8 cellular contexts compared by ENCODE assay signal in genomic region chr2:172806426-172807008, GRCh38.
DNase-seq lines count a peak whose midpoint lies in the region; ATAC-seq and TF ChIP-seq lines count a peak whose summit lies in the region.

No MANE protein-coding gene starts in this region.

- H3K36me3 ChIP-seq in BJ (ENCODE audit: control insufficient read depth, insufficient read depth, low read length) (no peaks in the 10 kb centered on the region), uterus (no peaks in the 10 kb centered on the region)

- intact Hi-C loops in uterus (cut with DNase I; ENCODE audit: low total_unique reads): loop anchor here (10.0 kb wide), 1 partner anchor 128 kb away; no protein-coding TSS in a partner anchor

- POLR2A ChIA-PET in BJ (lab: Charles Lee): no interaction called here

- H3K9me3 ChIP-seq in uterus: no peaks in the 10 kb centered on the region

- H3K4me1 ChIP-seq in uterus: no peaks in the 10 kb centered on the region

- ATAC-seq in GM21423 (IDR thresholded peaks at IDR 0.05; ENCODE audit: unreplicated experiment) (no peak), GM21576 (IDR thresholded peaks at IDR 0.05; ENCODE audit: unreplicated experiment) (no peak)

- H3K27ac ChIP-seq in uterus: peak overlapping the region in 1 of 2 donors; percentile 22

- H3K27me3 ChIP-seq in BJ (ENCODE audit: control insufficient read depth, insufficient read depth, low read length): peaks cover 2% of the 10 kb centered on the region
- no peaks in the 10 kb centered on the region for H3K27me3 ChIP-seq in uterus

- in situ Hi-C loops in T47D (cut with HindIII; ENCODE audit: low pct_unique_long_range_greater_than_20kb, low sequenced_read_pairs): no loop called here

- H3K4me3 ChIP-seq in BJ (ENCODE audit: low read depth, low read length): no peak overlapping the region
- H3K4me3 ChIP-seq in uterus: no peak overlapping the region

- no peak for TF ChIP-seq POLR2A in uterus (IDR thresholded peaks at IDR 0.05)

- CTCF ChIA-PET in BJ (lab: Yijun Ruan, JAX): interaction anchor here (0.6 to 9.3 kb wide), 30 partner anchors 9 to 1439 kb away, joined by 3 to 88 read pairs (median 4); no protein-coding TSS in a partner anchor

- TF ChIP-seq CTCF in BJ (IDR thresholded peaks at IDR 0.05; ENCODE audit: insufficient read depth, low read depth, low read length) (peak; percentile 85), uterus (IDR thresholded peaks at IDR 0.05) (peak; percentile 74 to 84 (median 82))

- no peak for DNase-seq in BJ (ENCODE audit: low read depth)
- DNase-seq in HCEC 1CT: peak; percentile 68
- peak; percentile 65 for DNase-seq in NCI-H69 (lab: John Stamatoyannopoulos, UW)
- peak; percentile 11 to 65 for DNase-seq in T47D (ENCODE audit: low read depth in 1 of 2, low spot score in 1 of 2)
- peak; percentile 79 for DNase-seq in kidney glomerular epithelial cell (lab: John Stamatoyannopoulos, UW)
- no peak for DNase-seq in uterus

Comparison
In these comparisons a context has a peak if more than half of its experiments do, and no peak if none do; other contexts are left out.
1. DNase-seq: peak in HCEC 1CT (single experiment), NCI-H69 (single experiment), T47D (2 of 2) and kidney glomerular epithelial cell (single experiment); none in BJ (single experiment) and uterus (0 of 2).